ENCODE assay signal across 8 cellular contexts in the genomic region with DNA sequence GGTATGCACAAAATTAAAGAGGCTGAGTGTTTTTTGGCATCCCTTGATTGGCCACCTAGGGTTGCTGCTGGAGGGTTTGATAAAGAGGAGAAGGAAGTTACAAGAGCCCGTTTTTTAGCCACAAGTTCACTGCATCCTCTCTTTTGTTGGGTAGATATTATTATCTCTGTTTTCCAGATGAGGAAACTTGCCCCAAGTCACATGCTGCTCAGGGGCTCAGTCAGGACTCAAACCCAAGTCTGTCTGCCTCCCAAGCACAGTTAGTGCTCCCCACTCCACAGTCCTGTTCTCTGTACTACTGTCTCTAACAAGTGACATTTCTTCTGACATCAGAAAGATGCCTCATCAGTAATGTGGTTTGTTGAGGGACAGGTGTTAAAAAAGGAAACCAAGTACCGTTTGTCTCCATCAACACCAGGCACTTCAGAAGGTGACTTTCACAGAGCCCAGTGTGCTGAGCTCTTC. TPM values are rescaled to one million over a fixed set of nuclear protein-coding genes. Genes with fewer than 3 reads are reported as not detected.
DNase-seq lines count a peak whose midpoint lies in the region; FAIRE-seq and TF ChIP-seq lines count a peak whose summit lies in the region.

No MANE protein-coding gene starts in this region.

- TF ChIP-seq EP300 in neural cell (conservative IDR thresholded peaks at IDR 0.05; ENCODE audit: poor library complexity, severe bottlenecking): no peak

- H4K20me1 ChIP-seq in Karpas-422 (ENCODE audit: insufficient read depth, low read depth, low read length): no peaks in the 10 kb centered on the region
- no peaks in the 10 kb centered on the region for H4K20me1 ChIP-seq in neural cell (ENCODE audit: insufficient read depth)

- no peak for FAIRE-seq in H54 (lab: Jason Lieb, UNC)

- TF ChIP-seq POLR2A in H54 (IDR thresholded peaks at IDR 0.05; ENCODE audit: low read depth, low read length): no peak

- peaks cover 5% of the 10 kb centered on the region for H3K27me3 Mint-ChIP-seq in activated T-cell treated with anti-CD3 and anti-CD28 coated beads, Interleukin-2, amount 50 U/mL, for 24 hours

- H3K27ac Mint-ChIP-seq in activated T-cell treated with anti-CD3 and anti-CD28 coated beads, Interleukin-2, amount 50 U/mL, for 24 hours: peak overlapping the region; percentile 83

- H3K36me3 ChIP-seq in Karpas-422 (ENCODE audit: insufficient read depth, low read length): 0 out of 2 replicates have a peak, but pooled peaks cover 6% of the 10 kb centered on the region
- H3K36me3 ChIP-seq in neural cell (ENCODE audit: insufficient read depth, low read length): no peaks in the 10 kb centered on the region

- H3K9me3 ChIP-seq in Karpas-422 (ENCODE audit: low read length) (no peaks in the 10 kb centered on the region), neural cell (ENCODE audit: low read length) (no peaks in the 10 kb centered on the region)

- H3K9me2 ChIP-seq in Karpas-422 (replicated peaks; ENCODE audit: insufficient read depth, low read length): no peaks in the 10 kb centered on the region
- H3K9me2 ChIP-seq in neural cell (ENCODE audit: insufficient read depth, low read length): no peaks in the 10 kb centered on the region

- peaks cover 45% of the 10 kb centered on the region for H3K4me1 ChIP-seq in Karpas-422 (ENCODE audit: low read length)

- no peak for TF ChIP-seq CTCF in GM12864 (IDR thresholded peaks at IDR 0.05; ENCODE audit: low read depth, low read length, missing control alignments)
- TF ChIP-seq CTCF in neural cell (IDR thresholded peaks at IDR 0.05; ENCODE audit: poor library complexity, severe bottlenecking): no peak

- peak overlapping the region; percentile 81 for H3K4me2 ChIP-seq in Karpas-422 (ENCODE audit: low read depth, low read length, poor library complexity, severe bottlenecking)
- no peak overlapping the region for H3K4me2 ChIP-seq in neural cell (ENCODE audit: low read length)

- H3K9me3 Mint-ChIP-seq in activated T-cell treated with anti-CD3 and anti-CD28 coated beads, Interleukin-2, amount 50 U/mL, for 24 hours: no peaks in the 10 kb centered on the region

- DNase-seq in GM12864 (ENCODE audit: low read depth): no peak
- DNase-seq in Karpas-422: peak; percentile 63
- peak; percentile 45 for DNase-seq in activated T-cell treated with anti-CD3 and anti-CD28 coated beads, Interleukin-2, amount 50 U/mL, for 24 hours
- no peak for DNase-seq in NCI-H226
- no peak for DNase-seq in NCI-H2196 treated with DMSO at 0.1 percent for 48 hours (lab: John Stamatoyannopoulos, UW; ENCODE audit: unreplicated experiment)
- no peak for DNase-seq in H54 (ENCODE audit: insufficient read length, low spot score)
- DNase-seq in anterior cingulate cortex (lab: John Stamatoyannopoulos, UW): no peak

- H3K4me3 ChIP-seq in GM12864 (ENCODE audit: low read depth, low read length) (peak overlapping the region; percentile 64; the same call in 1 of the 2 replicates), Karpas-422 (ENCODE audit: low read length) (peak overlapping the region; percentile 92), neural cell (ENCODE audit: low read length) (peak overlapping the region; percentile 78)

- H3K4me1 Mint-ChIP-seq in activated T-cell treated with anti-CD3 and anti-CD28 coated beads, Interleukin-2, amount 50 U/mL, for 24 hours (ENCODE audit: low read depth): peaks cover 41% of the 10 kb centered on the region

- H3K27me3 ChIP-seq in Karpas-422 (ENCODE audit: low read length): no peaks in the 10 kb centered on the region
- H3K27me3 ChIP-seq in neural cell (ENCODE audit: insufficient read depth, low read depth, low read length): peaks cover 2% of the 10 kb centered on the region

- peak overlapping the region; percentile 84 for H3K9ac ChIP-seq in Karpas-422 (ENCODE audit: low read length)
- H3K9ac ChIP-seq in neural cell (ENCODE audit: low read length): no peak overlapping the region

- H2AFZ ChIP-seq in Karpas-422 (ENCODE audit: low read length) (no peak overlapping the region), neural cell (ENCODE audit: low read depth, low read length) (no peak overlapping the region)

- H3F3A ChIP-seq in neural cell (ENCODE audit: insufficient read depth, low read length, poor library complexity, severe bottlenecking): peaks cover 3% of the 10 kb centered on the region

- peaks cover 2% of the 10 kb centered on the region for H3K36me3 Mint-ChIP-seq in activated T-cell treated with anti-CD3 and anti-CD28 coated beads, Interleukin-2, amount 50 U/mL, for 24 hours (ENCODE audit: low read depth)

- peak overlapping the region; percentile 72 for H3K4me3 Mint-ChIP-seq in activated T-cell treated with anti-CD3 and anti-CD28 coated beads, Interleukin-2, amount 50 U/mL, for 24 hours

- H3K79me2 ChIP-seq in Karpas-422 (ENCODE audit: low read length) (peaks cover 15% of the 10 kb centered on the region), neural cell (replicated peaks; ENCODE audit: insufficient read depth, low read length) (no peaks in the 10 kb centered on the region)

- H3K27ac ChIP-seq in Karpas-422 (ENCODE audit: low read length) (peak overlapping the region; percentile 45), neural cell (ENCODE audit: low read length) (no peak overlapping the region)

- TF ChIP-seq RAD21 in neural cell (conservative IDR thresholded peaks at IDR 0.05): no peak

TF ChIP-seq in neural cell, 6 proteins besides CTCF, POLR2A, EP300 and RAD21:
- no peak for TF ChIP-seq POLR2AphosphoS5 (IDR thresholded peaks at IDR 0.05)
- no peak for TF ChIP-seq MXI1 (conservative IDR thresholded peaks at IDR 0.05; ENCODE audit: poor library complexity, severe bottlenecking)
- no peak for TF ChIP-seq SMC3 (conservative IDR thresholded peaks at IDR 0.05; ENCODE audit: poor library complexity)
- TF ChIP-seq TAF1 (IDR thresholded peaks at IDR 0.05; ENCODE audit: low read depth): no peak
- no peak for TF ChIP-seq REST (IDR thresholded peaks at IDR 0.05; ENCODE audit: borderline replicate concordance)
TF ChIP-seq in neural cell: peak in this region for 0.

RNA-seq across cellular contexts. Expression of gene NT5M, which starts 1.4 kb away (rescaled TPM):
- 23.6 and 38.0 TPM in 2 replicates for total RNA-seq in Karpas-422 (2014; rRNA removed; shearing (Covaris generic); ENCODE audit: low replicate concordance)
- polyA plus RNA-seq in neural cell: 11.1 and 17.6 TPM in 2 replicates
- 4.6 and 9.5 TPM in 2 replicates for polyA minus RNA-seq in neural cell

RNA-seq across cellular contexts. Expression of gene COPS3, which starts 23.5 kb away (rescaled TPM):
- total RNA-seq in Karpas-422 (2014; rRNA removed; shearing (Covaris generic); ENCODE audit: low replicate concordance): 50.4 and 110 TPM in 2 replicates
- 203 and 213 TPM in 2 replicates for polyA plus RNA-seq in neural cell
- 184 and 193 TPM in 2 replicates for polyA minus RNA-seq in neural cell

Comparison
In these comparisons a context has a peak if more than half of its experiments do, and no peak if none do; other contexts are left out.
1. DNase-seq: peak in Karpas-422 (single experiment) and activated T-cell treated with anti-CD3 and anti-CD28 coated beads, Interleukin-2, amount 50 U/mL, for 24 hours (single experiment); none in GM12864 (single experiment), NCI-H226 (single experiment), NCI-H2196 treated with DMSO at 0.1 percent for 48 hours (single experiment), H54 (single experiment) and anterior cingulate cortex (0 of 58).
2. Peak in every context shown above with its lines, with median percentiles within 50 percentile points of each other: H3K4me3 ChIP-seq.